16 cellular contexts compared by ENCODE assay signal in genomic region chr15:68053001-68053400, GRCh38. TPM values are rescaled to one million over a fixed set of nuclear protein-coding genes. Genes with fewer than 3 reads are reported as not detected.
DNase-seq lines count a peak whose midpoint lies in the region; ATAC-seq, FAIRE-seq and TF ChIP-seq lines count a peak whose summit lies in the region.
"Had no signal": no experiment of that assay in that cellular context is flagged by ENCODE, and none has a peak within 500 bp of the region (broad histone marks: within the 10 kb centered on the region; RNA-seq: fewer than 3 reads in every experiment).

No MANE protein-coding gene starts in this region.

- DNase-seq in activated CD8-positive, alpha-beta T cell treated with anti-CD3 and anti-CD28 coated beads for 36 hours = no peak
- DNase-seq in activated CD8-positive, alpha-beta T cell treated with anti-CD3 and anti-CD28 coated beads, Interleukin-2, amount 10 ng/mL, durations not matched to agents 7 days and 5 days = no peak
- DNase-seq in astrocyte (ENCODE audit: low read depth) = no peak
- no peak for DNase-seq in HEK293T (ENCODE audit: extremely low spot score)
- DNase-seq in tibial nerve (ENCODE audit: low spot score in 2 of 2) = no peak
- no peak for DNase-seq in upper lobe of left lung
- DNase-seq: activated CD8-positive, alpha-beta memory T cell treated with anti-CD3 and anti-CD28 coated beads, Interleukin-2, amount 50 U/mL, for 48 hours; amygdala; left ventricle myocardium superior; NCI-H2107; NCI-H748 treated with DMSO at 0.1 percent for 48 hours; stimulated activated naive CD4-positive, alpha-beta T cell had no signal

- H3K4me1 Mint-ChIP-seq in activated CD8-positive, alpha-beta T cell treated with anti-CD3 and anti-CD28 coated beads for 36 hours (ENCODE audit: low read depth) = peaks cover 37% of the 10 kb centered on the region
- peaks cover 34% of the 10 kb centered on the region for H3K4me1 Mint-ChIP-seq in activated CD8-positive, alpha-beta T cell treated with anti-CD3 and anti-CD28 coated beads, Interleukin-2, amount 10 ng/mL, durations not matched to agents 7 days and 5 days (ENCODE audit: low read depth)
- H3K4me1 Mint-ChIP-seq in IgD-negative memory B cell (peaks cover 19 to 25% (median 19%) of the 10 kb centered on the region in 3 donors), astrocyte (ENCODE audit: low read depth, unreplicated experiment) (peaks cover 18% of the 10 kb centered on the region), nephron (peaks cover 27% of the 10 kb centered on the region)

- H3K4me3 ChIP-seq in astrocyte (ENCODE audit: insufficient read depth, low read depth, low read length) (no peak overlapping the region), tibial nerve (no peak overlapping the region), upper lobe of left lung (no peak overlapping the region)

- H3K9me3 ChIP-seq in astrocyte (ENCODE audit: insufficient read depth, low read depth, low read length) (no peaks in the 10 kb centered on the region), tibial nerve (no peaks in the 10 kb centered on the region), upper lobe of left lung (no peaks in the 10 kb centered on the region)
- H3K9me3 ChIP-seq: A549, prostate gland had no signal

- H3K27me3 ChIP-seq in astrocyte (ENCODE audit: insufficient read depth, low read length) (peaks cover 2% of the 10 kb centered on the region), tibial nerve (no peaks in the 10 kb centered on the region), upper lobe of left lung (no peaks in the 10 kb centered on the region)

- H3K27me3 Mint-ChIP-seq in activated CD8-positive, alpha-beta T cell treated with anti-CD3 and anti-CD28 coated beads for 36 hours = peaks cover 7% of the 10 kb centered on the region
- peaks cover 9% of the 10 kb centered on the region for H3K27me3 Mint-ChIP-seq in activated CD8-positive, alpha-beta T cell treated with anti-CD3 and anti-CD28 coated beads, Interleukin-2, amount 10 ng/mL, durations not matched to agents 7 days and 5 days (ENCODE audit: low read depth)
- peaks cover 2% of the 10 kb centered on the region for H3K27me3 Mint-ChIP-seq in IgD-negative memory B cell
- no peaks in the 10 kb centered on the region for H3K27me3 Mint-ChIP-seq in astrocyte (ENCODE audit: low read depth, unreplicated experiment)
- no peaks in the 10 kb centered on the region for H3K27me3 Mint-ChIP-seq in nephron (ENCODE audit: low read depth)

- peaks cover 33% of the 10 kb centered on the region for H4K20me1 ChIP-seq in astrocyte (ENCODE audit: insufficient read depth, low read length)

- H2AFZ ChIP-seq in astrocyte (ENCODE audit: low read depth, low read length) = no peak overlapping the region

- no peaks in the 10 kb centered on the region for H3K9me3 Mint-ChIP-seq in activated CD8-positive, alpha-beta T cell treated with anti-CD3 and anti-CD28 coated beads for 36 hours
- H3K9me3 Mint-ChIP-seq in activated CD8-positive, alpha-beta T cell treated with anti-CD3 and anti-CD28 coated beads, Interleukin-2, amount 10 ng/mL, durations not matched to agents 7 days and 5 days (ENCODE audit: insufficient read depth) = no peaks in the 10 kb centered on the region
- H3K9me3 Mint-ChIP-seq in IgD-negative memory B cell (no peaks in the 10 kb centered on the region), astrocyte (ENCODE audit: unreplicated experiment) (no peaks in the 10 kb centered on the region), nephron (no peaks in the 10 kb centered on the region)

- intact Hi-C loops in activated CD8-positive, alpha-beta T cell treated with anti-CD3 and anti-CD28 coated beads for 36 hours (cut with micrococcal nuclease) = no loop called here

- CTCF ChIA-PET in activated CD8-positive, alpha-beta T cell treated with anti-CD3 and anti-CD28 coated beads for 36 hours (lab: Charles Lee) = interaction anchor here (0.9 kb wide), 1 partner anchor 102 kb away, joined by 3 read pairs; no protein-coding TSS in a partner anchor
- CTCF ChIA-PET in activated CD8-positive, alpha-beta T cell treated with anti-CD3 and anti-CD28 coated beads, Interleukin-2, amount 10 ng/mL, durations not matched to agents 7 days and 5 days (lab: Charles Lee) = interaction anchor here (0.9 kb wide), 1 partner anchor 21 kb away, joined by 3 read pairs; no protein-coding TSS in a partner anchor
- CTCF ChIA-PET in HEK293T (lab: Yijun Ruan, JAX) = interaction anchor here (0.8 kb wide), 1 partner anchor 190 kb away, joined by 3 read pairs; no protein-coding TSS in a partner anchor

- no peaks in the 10 kb centered on the region for H3K36me3 Mint-ChIP-seq in activated CD8-positive, alpha-beta T cell treated with anti-CD3 and anti-CD28 coated beads for 36 hours (ENCODE audit: low read depth)
- peaks cover 10% of the 10 kb centered on the region for H3K36me3 Mint-ChIP-seq in activated CD8-positive, alpha-beta T cell treated with anti-CD3 and anti-CD28 coated beads, Interleukin-2, amount 10 ng/mL, durations not matched to agents 7 days and 5 days (ENCODE audit: low read depth)
- peaks cover 1% of the 10 kb centered on the region for H3K36me3 Mint-ChIP-seq in IgD-negative memory B cell
- H3K36me3 Mint-ChIP-seq in astrocyte (ENCODE audit: low read depth, unreplicated experiment) = no peaks in the 10 kb centered on the region
- H3K36me3 Mint-ChIP-seq in nephron (ENCODE audit: low read depth) = no peaks in the 10 kb centered on the region

- H3K9ac ChIP-seq in astrocyte (ENCODE audit: low read length) = no peak overlapping the region

- 84 to 86% methylated on average over 6 of the region's 6 CpGs for WGBS in tibial nerve, 2 donors
- 76% methylated on average over 6 of the region's 6 CpGs for WGBS in upper lobe of left lung, 2 donors

- H3K27ac ChIP-seq in astrocyte (ENCODE audit: low read depth, low read length) (no peak overlapping the region), tibial nerve (no peak overlapping the region), upper lobe of left lung (no peak overlapping the region)
- H3K27ac ChIP-seq: prostate gland had no signal

- FAIRE-seq in astrocyte (lab: Jason Lieb, UNC) = no peak

- peaks cover 37% of the 10 kb centered on the region for H3K79me2 ChIP-seq in astrocyte (ENCODE audit: insufficient read depth, low read length)

- no peak overlapping the region for H3K4me2 ChIP-seq in astrocyte (ENCODE audit: low read length)

- H3K4me3 Mint-ChIP-seq in activated CD8-positive, alpha-beta T cell treated with anti-CD3 and anti-CD28 coated beads for 36 hours = peak overlapping the region; percentile 84
- no peak overlapping the region for H3K4me3 Mint-ChIP-seq in activated CD8-positive, alpha-beta T cell treated with anti-CD3 and anti-CD28 coated beads, Interleukin-2, amount 10 ng/mL, durations not matched to agents 7 days and 5 days
- peak overlapping the region in 3 of 4 donors; percentile 14 to 89 (median 44) for H3K4me3 Mint-ChIP-seq in IgD-negative memory B cell
- H3K4me3 Mint-ChIP-seq in astrocyte (ENCODE audit: unreplicated experiment) = peak overlapping the region; percentile 6
- H3K4me3 Mint-ChIP-seq in nephron = peak overlapping the region; percentile 40 to 71 (median 68)

- TF ChIP-seq EP300 in tibial nerve (IDR thresholded peaks at IDR 0.05) (no peak), upper lobe of left lung (IDR thresholded peaks at IDR 0.05) (no peak)

- ATAC-seq in activated CD8-positive, alpha-beta T cell treated with anti-CD3 and anti-CD28 coated beads for 36 hours = no peak
- no peak for ATAC-seq in activated CD8-positive, alpha-beta T cell treated with anti-CD3 and anti-CD28 coated beads, Interleukin-2, amount 10 ng/mL, durations not matched to agents 7 days and 5 days
- no peak for ATAC-seq in upper lobe of left lung (ENCODE audit: low FRiP score in 2 of 2)
- ATAC-seq: left ventricle myocardium superior had no signal

- TF ChIP-seq POLR2A in tibial nerve (IDR thresholded peaks at IDR 0.05) = no peak
- TF ChIP-seq POLR2A in upper lobe of left lung (IDR thresholded peaks at IDR 0.05) = no peak

- H3K27ac Mint-ChIP-seq in activated CD8-positive, alpha-beta T cell treated with anti-CD3 and anti-CD28 coated beads for 36 hours = no peak overlapping the region
- H3K27ac Mint-ChIP-seq in activated CD8-positive, alpha-beta T cell treated with anti-CD3 and anti-CD28 coated beads, Interleukin-2, amount 10 ng/mL, durations not matched to agents 7 days and 5 days = no peak overlapping the region
- H3K27ac Mint-ChIP-seq in IgD-negative memory B cell (peak overlapping the region in 2 of 3 donors; percentile 41 to 82), astrocyte (ENCODE audit: unreplicated experiment) (no peak overlapping the region), nephron (no peak overlapping the region)

- POLR2A ChIA-PET in activated CD8-positive, alpha-beta T cell treated with anti-CD3 and anti-CD28 coated beads for 36 hours (lab: Charles Lee) = interaction anchor here (0.8 kb wide), 1 partner anchor 11 kb away, joined by 3 read pairs; no protein-coding TSS in a partner anchor
- POLR2A ChIA-PET in activated CD8-positive, alpha-beta T cell treated with anti-CD3 and anti-CD28 coated beads, Interleukin-2, amount 10 ng/mL, durations not matched to agents 7 days and 5 days (lab: Charles Lee) = interaction anchor here (0.9 to 1.3 kb wide), 3 partner anchors 13 to 108 kb away, joined by 3 read pairs; no protein-coding TSS in a partner anchor
- POLR2A ChIA-PET in HEK293T (lab: Yijun Ruan, JAX) = interaction anchor here (1.3 to 2.5 kb wide), 4 partner anchors 9 to 61 kb away, joined by 4 to 11 read pairs (median 7); no protein-coding TSS in a partner anchor

- no peak for TF ChIP-seq CTCF in activated CD8-positive, alpha-beta T cell treated with anti-CD3 and anti-CD28 coated beads for 36 hours (IDR thresholded peaks at IDR 0.05)
- TF ChIP-seq CTCF in astrocyte (IDR thresholded peaks at IDR 0.05; ENCODE audit: insufficient read depth, low read depth, low read length) (no peak), nephron (IDR thresholded peaks at IDR 0.05; ENCODE audit: unreplicated experiment in 3 of 3) (no peak), tibial nerve (IDR thresholded peaks at IDR 0.05) (no peak), upper lobe of left lung (IDR thresholded peaks at IDR 0.05) (no peak)

- H3K4me1 ChIP-seq in astrocyte (ENCODE audit: insufficient read depth, low read length) (peaks cover 8% of the 10 kb centered on the region), tibial nerve (peaks cover 0 to 32% (median 17%) of the 10 kb centered on the region in 4 donors), upper lobe of left lung (peaks cover 25 to 34% (median 27%) of the 10 kb centered on the region in 4 donors)

- H3K36me3 ChIP-seq in astrocyte (ENCODE audit: insufficient read depth, low read length) = no peaks in the 10 kb centered on the region
- H3K36me3 ChIP-seq in tibial nerve = no peaks in the 10 kb centered on the region
- no peaks in the 10 kb centered on the region for H3K36me3 ChIP-seq in upper lobe of left lung
- H3K36me3 ChIP-seq: prostate gland had no signal

TF ChIP-seq in HEK293T, 16 proteins besides CTCF, POLR2A, EP300 and RAD21 (continues in another document):
- no peak for TF ChIP-seq ELF4 (IDR thresholded peaks at IDR 0.05)

RNA-seq across cellular contexts. Expression of gene PIAS1, which starts 1.1 kb away (rescaled TPM):
- 10 to 100 TPM; 26.0 to 29.8 TPM for total RNA-seq in activated CD8-positive, alpha-beta T cell treated with anti-CD3 and anti-CD28 coated beads for 36 hours
- total RNA-seq in activated CD8-positive, alpha-beta T cell treated with anti-CD3 and anti-CD28 coated beads, Interleukin-2, amount 10 ng/mL, durations not matched to agents 7 days and 5 days = 10 to 100 TPM; 40.6 to 44.2 TPM
- 128 TPM for polyA plus RNA-seq in IgD-negative memory B cell
- total RNA-seq in astrocyte (30.2 and 32.0 TPM in 2 replicates), tibial nerve (100 to 1,000 TPM in 1 of 4 donors, 10 to 100 TPM in 3; 61.8 to 106 (median 86.3) TPM), upper lobe of left lung (100 to 1,000 TPM in 1 of 6 donors, 10 to 100 TPM in 5; 44.7 to 114 (median 64.3) TPM)

Comparison
In these comparisons a context has a peak if more than half of its experiments do, and no peak if none do; other contexts are left out.
1. H3K27ac Mint-ChIP-seq: peak in IgD-negative memory B cell (2 of 3); none in activated CD8-positive, alpha-beta T cell treated with anti-CD3 and anti-CD28 coated beads for 36 hours (single experiment), activated CD8-positive, alpha-beta T cell treated with anti-CD3 and anti-CD28 coated beads, Interleukin-2, amount 10 ng/mL, durations not matched to agents 7 days and 5 days (single experiment), astrocyte (single experiment) and nephron (0 of 3).